In genomic region chr1:153907134-153907533, GRCh38 we compare ENCODE assay signal across 19 cellular contexts. TPM values are rescaled to one million over a fixed set of nuclear protein-coding genes. Genes with fewer than 3 reads are reported as not detected.
DNase-seq lines count a peak whose midpoint lies in the region; ATAC-seq, FAIRE-seq and TF ChIP-seq lines count a peak whose summit lies in the region.
"Had no signal": no experiment of that assay in that cellular context is flagged by ENCODE, and none has a peak within 500 bp of the region (broad histone marks: within the 10 kb centered on the region; RNA-seq: fewer than 3 reads in every experiment).

No MANE protein-coding gene starts in this region.

- no peaks in the 10 kb centered on the region for H3K9me3 ChIP-seq in CD4-positive, alpha-beta T cell (ENCODE audit: control insufficient read depth, low read length)
- no peaks in the 10 kb centered on the region for H3K9me3 ChIP-seq in K562 (replicated peaks; ENCODE audit: control insufficient read depth, insufficient read depth, low read depth, low read length)
- H3K9me3 ChIP-seq: BE2C had no signal

- BruUV-seq in K562 (replicated peaks; lab: Mats Ljungman, UMichigan) = no TSS peak

- CTCF ChIA-PET in activated CD4-positive, alpha-beta T cell treated with anti-CD3 and anti-CD28 coated beads for 36 hours (lab: Charles Lee) = no interaction called here
- CTCF ChIA-PET in CD4-positive, alpha-beta T cell (lab: Charles Lee) = no interaction called here
- CTCF ChIA-PET in K562 (lab: Yijun Ruan, JAX; ENCODE audit: low intra/inter-chr PET ratio) = no interaction called here

- H3K27me3 ChIP-seq in CD4-positive, alpha-beta T cell (ENCODE audit: control insufficient read depth, insufficient read depth, low read length) = no peaks in the 10 kb centered on the region
- H3K27me3 ChIP-seq in K562 (ENCODE audit: control insufficient read depth in 2 of 2, insufficient read depth in 2 of 2, low read length in 2 of 2) = no peaks in the 10 kb centered on the region
- H3K27me3 ChIP-seq: BE2C had no signal

- no peaks in the 10 kb centered on the region for H3K9me3 Mint-ChIP-seq in activated CD4-positive, alpha-beta T cell treated with anti-CD3 and anti-CD28 coated beads for 36 hours (ENCODE audit: low read depth)
- no peaks in the 10 kb centered on the region for H3K9me3 Mint-ChIP-seq in CD4-positive, alpha-beta T cell

- no peak for ATAC-seq in activated CD4-positive, alpha-beta T cell treated with anti-CD3 and anti-CD28 coated beads for 36 hours
- ATAC-seq in CD4-positive, alpha-beta T cell (ENCODE audit: poor library complexity) = no peak
- ATAC-seq in K562 = no peak

- H4K20me1 ChIP-seq in K562 (replicated peaks; ENCODE audit: control insufficient read depth, insufficient read depth, low read length) = no peaks in the 10 kb centered on the region

- no peak overlapping the region for H3K4me3 ChIP-seq in K562

- no peaks in the 10 kb centered on the region for H3K9me1 ChIP-seq in K562 (ENCODE audit: control insufficient read depth, insufficient read depth, low read length)

- no peak for TF ChIP-seq CTCF in CD4-positive, alpha-beta T cell (IDR thresholded peaks at IDR 0.05)
- no peak for TF ChIP-seq CTCF in K562 (IDR thresholded peaks at IDR 0.05 in 2 of 3, conservative IDR thresholded peaks at IDR 0.05 in 1 of 3; ENCODE audit: insufficient read depth in 2 of 3, low read depth in 1 of 3, low read length in 3 of 3)

- peak overlapping the region; percentile 72 for H3K27ac Mint-ChIP-seq in activated CD4-positive, alpha-beta T cell treated with anti-CD3 and anti-CD28 coated beads for 36 hours
- peak overlapping the region; percentile 44 for H3K27ac Mint-ChIP-seq in CD4-positive, alpha-beta T cell

- in situ Hi-C loops in K562 (cut with MboI) = no loop called here

- no peak overlapping the region for H3K4me3 Mint-ChIP-seq in activated CD4-positive, alpha-beta T cell treated with anti-CD3 and anti-CD28 coated beads for 36 hours
- no peak overlapping the region for H3K4me3 Mint-ChIP-seq in CD4-positive, alpha-beta T cell

- no peak overlapping the region for H3K27ac ChIP-seq in CD4-positive, alpha-beta T cell (ENCODE audit: low read depth, low read length)
- no peak overlapping the region for H3K27ac ChIP-seq in K562 (ENCODE audit: extremely low read depth, low read depth, low read length)
- H3K27ac ChIP-seq: 22Rv1 had no signal

- peaks cover 0 to 4% of the 10 kb centered on the region in 2 experiments; a peak in 3 of 5 replicates for H3K4me1 ChIP-seq in K562 (replicated peaks in 1 of 2; ENCODE audit: control insufficient read depth in 2 of 2, insufficient read depth in 2 of 2, low read length in 2 of 2)
- H3K4me1 ChIP-seq: BE2C had no signal

- H3K79me2 ChIP-seq in K562 (ENCODE audit: control insufficient read depth, insufficient read depth, low read length) = peaks cover 95% of the 10 kb centered on the region

- FAIRE-seq in K562 (lab: Jason Lieb, UNC) = no peak
- FAIRE-seq: GM12892 had no signal

- H3K27me3 Mint-ChIP-seq in activated CD4-positive, alpha-beta T cell treated with anti-CD3 and anti-CD28 coated beads for 36 hours = no peaks in the 10 kb centered on the region
- no peaks in the 10 kb centered on the region for H3K27me3 Mint-ChIP-seq in CD4-positive, alpha-beta T cell

- TF ChIP-seq RAD21 in K562 (CRISPR knock-in tag; conservative IDR thresholded peaks at IDR 0.05 in 1 of 2, IDR thresholded peaks at IDR 0.05 in 1 of 2) = no peak

- H3K4me1 Mint-ChIP-seq in activated CD4-positive, alpha-beta T cell treated with anti-CD3 and anti-CD28 coated beads for 36 hours = peaks cover 41% of the 10 kb centered on the region
- H3K4me1 Mint-ChIP-seq in CD4-positive, alpha-beta T cell (ENCODE audit: low read depth) = peaks cover 36% of the 10 kb centered on the region

- H2AFZ ChIP-seq in K562 (ENCODE audit: low read depth, low read length) = no peak overlapping the region

- no peak for DNase-seq in activated CD4-positive, alpha-beta T cell treated with anti-CD3 and anti-CD28 coated beads for 36 hours
- DNase-seq in activated CD4-positive, alpha-beta T cell treated with anti-CD3 and anti-CD28 coated beads for 1 hour = no peak
- no peak for DNase-seq in CD4-positive, alpha-beta T cell
- no peak for DNase-seq in K562 (ENCODE audit: extremely low read depth in 1 of 4, low spot score in 3 of 4)
- no peak for DNase-seq in kidney glomerular epithelial cell (lab: John Stamatoyannopoulos, UW)
- no peak for DNase-seq in putamen (ENCODE audit: low spot score)
- DNase-seq: BE2C, GDM1, GOT3, KG1, NCI-H1436, NCI-H2029 treated with DMSO at 0.1 percent for 48 hours, NCI-H2171 treated with DMSO at 0.1 percent for 48 hours, NCI-H446 treated with DMSO at 0.1 percent for 48 hours, NCI-H748 treated with DMSO at 0.1 percent for 48 hours, OCI-M1, SHP77 treated with DMSO at 0.1 percent for 48 hours had no signal

- no peak overlapping the region for H3K9ac ChIP-seq in K562 (ENCODE audit: insufficient read depth in 1 of 2, low read depth in 2 of 2, low read length in 2 of 2)

- peaks cover 26% of the 10 kb centered on the region for H3K36me3 Mint-ChIP-seq in activated CD4-positive, alpha-beta T cell treated with anti-CD3 and anti-CD28 coated beads for 36 hours (ENCODE audit: low read depth)
- H3K36me3 Mint-ChIP-seq in CD4-positive, alpha-beta T cell (ENCODE audit: low read depth) = peaks cover 35% of the 10 kb centered on the region

- intact Hi-C loops in activated CD4-positive, alpha-beta T cell treated with anti-CD3 and anti-CD28 coated beads for 36 hours (cut with DNase I, micrococcal nuclease) = loop anchor here in 1 of 2 experiments (5.0 kb wide), 1 partner anchor 55 kb away; no protein-coding TSS in a partner anchor
- intact Hi-C loops in CD4-positive, alpha-beta T cell (cut with DNase I, micrococcal nuclease) = no loop called here
- intact Hi-C loops in K562 (cut with micrococcal nuclease) = no loop called here

- no peak for TF ChIP-seq POLR2A in K562 (conservative IDR thresholded peaks at IDR 0.05)

- POLR2A ChIA-PET in activated CD4-positive, alpha-beta T cell treated with anti-CD3 and anti-CD28 coated beads for 36 hours (lab: Charles Lee) = no interaction called here
- POLR2A ChIA-PET in CD4-positive, alpha-beta T cell (lab: Charles Lee) = no interaction called here
- POLR2A ChIA-PET in K562 (lab: Yijun Ruan, JAX) = no interaction called here

- H3K36me3 ChIP-seq in K562 (ENCODE audit: control insufficient read depth, insufficient read depth, low read length) = peaks cover 26% of the 10 kb centered on the region

- TF ChIP-seq EP300 in K562 (IDR thresholded peaks at IDR 0.05; ENCODE audit: low read length) = no peak

- WGBS in K562 (ENCODE audit: insufficient coverage, low coverage, missing lambda C conversion rate) = 90% methylated on average over 6 of the region's 6 CpGs

- H3K4me2 ChIP-seq in K562 (ENCODE audit: insufficient read depth, low read length) = no peak overlapping the region

RNA-seq across cellular contexts. Expression of gene GATAD2B, which starts 15.6 kb away (rescaled TPM):
- 10 to 100 TPM; 57.0 to 63.9 TPM for total RNA-seq in activated CD4-positive, alpha-beta T cell treated with anti-CD3 and anti-CD28 coated beads for 36 hours
- total RNA-seq in CD4-positive, alpha-beta T cell = 10 to 100 TPM; 51.6 to 52.3 TPM
- 26.9 and 41.3 TPM in 2 replicates for total RNA-seq in K562 (2011; cell fraction: chromatin; rRNA removed; ENCODE audit: low replicate concordance)
- total RNA-seq in K562 (2011; cell fraction: nucleolus; rRNA removed) = 14.7 and 15.7 TPM in 2 replicates
- total RNA-seq in K562 (2011; cell fraction: nucleoplasm; rRNA removed) = 46.3 and 60.1 TPM in 2 replicates
- total RNA-seq in K562 (2014; rRNA removed) (3.5 TPM in 2 replicates), K562 (2014; rRNA removed; fragmentation: Illumina TruSeq; extraction: Trizol) (4.9 and 6.3 TPM in 2 replicates), K562 (2015; rRNA removed; fragmentation: Illumina TruSeq; extraction: Trizol) (4.5 and 5.3 TPM in 2 replicates), K562 (2021) (35.0 and 40.2 TPM in 2 replicates)
- polyA plus RNA-seq in K562 (2011; rRNA removed) (4.7 and 6.7 TPM in 2 replicates), K562 (2014; fragmentation: Illumina TruSeq; extraction: Trizol) (13.9 and 14.8 TPM in 2 replicates), K562 (2014; fragmentation: Nextera tagmentation; extraction: Ambion mirVana) (1 to 10 TPM; 1.5 to 6.6 TPM), K562 (2014; rRNA removed) (7.8 and 9.0 TPM in 2 replicates)
- polyA plus RNA-seq in K562 (2011; cell fraction: cytosol; rRNA removed) = 5.3 and 5.5 TPM in 2 replicates
- polyA plus RNA-seq in K562 (2011; cell fraction: nucleus; rRNA removed) = 15.2 and 16.7 TPM in 2 replicates
- polyA plus RNA-seq in K562 (2012) = 6.6 and 7.6 TPM in 2 replicates
- 8.7 and 10.3 TPM in 2 replicates for polyA minus RNA-seq in K562 (2011; rRNA and poly(A)+ RNA removed)
- polyA minus RNA-seq in K562 (2011; cell fraction: cytosol; rRNA and poly(A)+ RNA removed) = 16.0 and 22.3 TPM in 2 replicates
- polyA minus RNA-seq in K562 (2011; cell fraction: nucleus; rRNA and poly(A)+ RNA removed) = 5.0 and 9.1 TPM in 2 replicates

RNA-seq across cellular contexts. Expression of gene DENND4B, which starts 39.4 kb away (rescaled TPM):
- 100 to 1,000 TPM; 100 to 110 TPM for total RNA-seq in activated CD4-positive, alpha-beta T cell treated with anti-CD3 and anti-CD28 coated beads for 36 hours
- total RNA-seq in CD4-positive, alpha-beta T cell = 10 to 100 TPM; 87.0 to 98.7 TPM
- total RNA-seq in K562 (2011; cell fraction: chromatin; rRNA removed; ENCODE audit: low replicate concordance) = 519 and 1,217 TPM in 2 replicates
- total RNA-seq in K562 (2011; cell fraction: nucleolus; rRNA removed) = 693 and 731 TPM in 2 replicates
- 509 and 519 TPM in 2 replicates for total RNA-seq in K562 (2011; cell fraction: nucleoplasm; rRNA removed)
- total RNA-seq in K562 (2014; rRNA removed) (20.2 and 21.7 TPM in 2 replicates), K562 (2014; rRNA removed; fragmentation: Illumina TruSeq; extraction: Trizol) (11.0 and 15.6 TPM in 2 replicates), K562 (2015; rRNA removed; fragmentation: Illumina TruSeq; extraction: Trizol) (21.0 and 23.1 TPM in 2 replicates), K562 (2021) (70.0 and 80.5 TPM in 2 replicates)
- polyA plus RNA-seq in K562 (2011; rRNA removed) (28.8 and 75.9 TPM in 2 replicates), K562 (2014; fragmentation: Illumina TruSeq; extraction: Trizol) (47.4 and 52.5 TPM in 2 replicates), K562 (2014; fragmentation: Nextera tagmentation; extraction: Ambion mirVana) (10 to 100 TPM in 1 of 2 experiments, 1 to 10 TPM in 1; 9.5 to 13.4 TPM), K562 (2014; rRNA removed) (63.3 and 74.0 TPM in 2 replicates)
- 28.0 and 43.8 TPM in 2 replicates for polyA plus RNA-seq in K562 (2011; cell fraction: cytosol; rRNA removed)
- 734 and 802 TPM in 2 replicates for polyA plus RNA-seq in K562 (2011; cell fraction: nucleus; rRNA removed)
- 45.4 and 65.7 TPM in 2 replicates for polyA plus RNA-seq in K562 (2012)
- polyA minus RNA-seq in K562 (2011; rRNA and poly(A)+ RNA removed) = 17.3 and 28.6 TPM in 2 replicates
- 35.8 and 41.5 TPM in 2 replicates for polyA minus RNA-seq in K562 (2011; cell fraction: cytosol; rRNA and poly(A)+ RNA removed)
- polyA minus RNA-seq in K562 (2011; cell fraction: nucleus; rRNA and poly(A)+ RNA removed) = 191 and 272 TPM in 2 replicates

RNA-seq across cellular contexts. Expression of gene CRTC2, which starts 51.3 kb away (rescaled TPM):
- 10 to 100 TPM; 60.6 to 80.4 TPM for total RNA-seq in activated CD4-positive, alpha-beta T cell treated with anti-CD3 and anti-CD28 coated beads for 36 hours
- total RNA-seq in CD4-positive, alpha-beta T cell = 100 to 1,000 TPM; 147 to 152 TPM
- 62.1 and 111 TPM in 2 replicates for total RNA-seq in K562 (2011; cell fraction: chromatin; rRNA removed; ENCODE audit: low replicate concordance)
- 38.7 and 54.5 TPM in 2 replicates for total RNA-seq in K562 (2011; cell fraction: nucleolus; rRNA removed)
- 51.0 and 73.5 TPM in 2 replicates for total RNA-seq in K562 (2011; cell fraction: nucleoplasm; rRNA removed)
- total RNA-seq in K562 (2014; rRNA removed) (7.7 and 8.5 TPM in 2 replicates), K562 (2014; rRNA removed; fragmentation: Illumina TruSeq; extraction: Trizol) (5.6 TPM in 2 replicates), K562 (2015; rRNA removed; fragmentation: Illumina TruSeq; extraction: Trizol) (10.2 and 10.4 TPM in 2 replicates), K562 (2021) (23.8 and 26.4 TPM in 2 replicates)
- polyA plus RNA-seq in K562 (2011; rRNA removed) (13.3 and 26.5 TPM in 2 replicates), K562 (2014; fragmentation: Illumina TruSeq; extraction: Trizol) (24.0 TPM in 2 replicates), K562 (2014; fragmentation: Nextera tagmentation; extraction: Ambion mirVana) (1 to 10 TPM; 2.7 to 3.3 TPM), K562 (2014; rRNA removed) (18.9 and 24.0 TPM in 2 replicates)
- polyA plus RNA-seq in K562 (2011; cell fraction: cytosol; rRNA removed) = 23.6 and 27.7 TPM in 2 replicates
- 87.5 and 92.0 TPM in 2 replicates for polyA plus RNA-seq in K562 (2011; cell fraction: nucleus; rRNA removed)
- 19.4 and 28.0 TPM in 2 replicates for polyA plus RNA-seq in K562 (2012)
- polyA minus RNA-seq in K562 (2011; rRNA and poly(A)+ RNA removed) = 13.9 and 22.4 TPM in 2 replicates
- 15.3 and 34.3 TPM in 2 replicates for polyA minus RNA-seq in K562 (2011; cell fraction: cytosol; rRNA and poly(A)+ RNA removed)
- polyA minus RNA-seq in K562 (2011; cell fraction: nucleus; rRNA and poly(A)+ RNA removed) = 21.1 and 33.1 TPM in 2 replicates

RNA-seq across cellular contexts. Expression of gene SLC39A1, which starts 56.2 kb away (rescaled TPM):
- total RNA-seq in activated CD4-positive, alpha-beta T cell treated with anti-CD3 and anti-CD28 coated beads for 36 hours = 10 to 100 TPM; 64.4 to 65.5 TPM
- 1 to 10 TPM; 6.4 to 6.9 TPM for total RNA-seq in CD4-positive, alpha-beta T cell
- 31.6 and 67.2 TPM in 2 replicates for total RNA-seq in K562 (2011; cell fraction: chromatin; rRNA removed; ENCODE audit: low replicate concordance)
- total RNA-seq in K562 (2011; cell fraction: nucleolus; rRNA removed) = 106 and 118 TPM in 2 replicates
- total RNA-seq in K562 (2011; cell fraction: nucleoplasm; rRNA removed) = 87.4 and 103 TPM in 2 replicates
- total RNA-seq in K562 (2014; rRNA removed) (81.1 and 88.3 TPM in 2 replicates), K562 (2014; rRNA removed; fragmentation: Illumina TruSeq; extraction: Trizol) (43.0 and 45.3 TPM in 2 replicates), K562 (2015; rRNA removed; fragmentation: Illumina TruSeq; extraction: Trizol) (62.5 and 62.7 TPM in 2 replicates), K562 (2021) (70.2 and 70.6 TPM in 2 replicates)
- polyA plus RNA-seq in K562 (2011; rRNA removed) (52.9 and 61.3 TPM in 2 replicates), K562 (2014; fragmentation: Illumina TruSeq; extraction: Trizol) (72.8 and 84.3 TPM in 2 replicates), K562 (2014; fragmentation: Nextera tagmentation; extraction: Ambion mirVana) (10 to 100 TPM in 1 of 2 experiments, 1 to 10 TPM in 1; 9.9 to 12.9 TPM), K562 (2014; rRNA removed) (69.5 and 76.1 TPM in 2 replicates)
- 98.7 and 108 TPM in 2 replicates for polyA plus RNA-seq in K562 (2011; cell fraction: cytosol; rRNA removed)
- 34.7 and 36.6 TPM in 2 replicates for polyA plus RNA-seq in K562 (2011; cell fraction: nucleus; rRNA removed)
- 65.9 and 66.7 TPM in 2 replicates for polyA plus RNA-seq in K562 (2012)
- polyA minus RNA-seq in K562 (2011; rRNA and poly(A)+ RNA removed) = 43.9 and 46.0 TPM in 2 replicates
- polyA minus RNA-seq in K562 (2011; cell fraction: cytosol; rRNA and poly(A)+ RNA removed) = 37.1 and 42.1 TPM in 2 replicates
- 15.1 and 25.0 TPM in 2 replicates for polyA minus RNA-seq in K562 (2011; cell fraction: nucleus; rRNA and poly(A)+ RNA removed)
